Comparison of ENCODE assay signal across 8 cellular contexts in genomic region chr17:30906101-30906911, GRCh38. TPM values are rescaled to one million over a fixed set of nuclear protein-coding genes. Genes with fewer than 3 reads are reported as not detected.
DNase-seq lines count a peak whose midpoint lies in the region; ATAC-seq and TF ChIP-seq lines count a peak whose summit lies in the region.

TEFM (minus strand) TSS chr17:30906238; CDS start chr17:30906198, 40 bp downstream.

- H3K9me3 Mint-ChIP-seq in activated T-helper 2 cell treated with anti-CD3 and anti-CD28 coated beads, Interferon-gamma antibody, Interleukin-2, Interleukin-4, amounts not matched to agents 10 μg/mL and 5 μg/mL and 100 μg/mL, durations not matched to agents 14 hours and 24 hours and 36 hours: no peaks in the 10 kb centered on the region
- no peaks in the 10 kb centered on the region for H3K9me3 Mint-ChIP-seq in naive thymus-derived CD8-positive, alpha-beta T cell
- H3K9me3 Mint-ChIP-seq in stimulated activated naive B cell treated with anti-CD40 and anti-IgM and Interleukin-4, amounts not matched to agents 10 μg/mL and 1 μg/mL and 100 μg/mL, for 72 hours: peaks cover 0 to 1% of the 10 kb centered on the region in 2 donors

- POLR2A ChIA-PET in naive thymus-derived CD8-positive, alpha-beta T cell (lab: Charles Lee): interaction anchor here (0.6 kb wide), 1 partner anchor 34 kb away, joined by 3 read pairs; no protein-coding TSS in a partner anchor

- H3K27me3 ChIP-seq in Karpas-422 (ENCODE audit: low read length) (no peaks in the 10 kb centered on the region), RWPE2 (ENCODE audit: insufficient read depth, poor library complexity, severe bottlenecking) (no peaks in the 10 kb centered on the region)

- H2AFZ ChIP-seq in Karpas-422 (ENCODE audit: low read length): peak within 1 kb of the TSS; percentile 100

- no peaks in the 10 kb centered on the region for H4K20me1 ChIP-seq in Karpas-422 (ENCODE audit: insufficient read depth, low read depth, low read length)

- H3K27ac ChIP-seq in Karpas-422 (ENCODE audit: low read length) (no peak within 1 kb of the TSS), RWPE2 (ENCODE audit: poor library complexity, severe bottlenecking) (peak within 1 kb of the TSS; percentile 64)

- intact Hi-C loops in activated T-helper 2 cell treated with anti-CD3 and anti-CD28 coated beads, Interferon-gamma antibody, Interleukin-2, Interleukin-4, amounts not matched to agents 10 μg/mL and 5 μg/mL and 100 μg/mL, durations not matched to agents 14 hours and 24 hours and 36 hours (cut with micrococcal nuclease): loop anchor here (5.0 kb wide), 2 partner anchors 66 to 101 kb away; partner anchors contain the start of gene RNF135

- H3K36me3 Mint-ChIP-seq in activated T-helper 2 cell treated with anti-CD3 and anti-CD28 coated beads, Interferon-gamma antibody, Interleukin-2, Interleukin-4, amounts not matched to agents 10 μg/mL and 5 μg/mL and 100 μg/mL, durations not matched to agents 14 hours and 24 hours and 36 hours (ENCODE audit: low read depth): peaks cover 30% of the 10 kb centered on the region
- peaks cover 0 to 29% (median 0%) of the 10 kb centered on the region in 3 donors for H3K36me3 Mint-ChIP-seq in naive thymus-derived CD8-positive, alpha-beta T cell
- peaks cover 7 to 28% of the 10 kb centered on the region in 2 donors for H3K36me3 Mint-ChIP-seq in stimulated activated naive B cell treated with anti-CD40 and anti-IgM and Interleukin-4, amounts not matched to agents 10 μg/mL and 1 μg/mL and 100 μg/mL, for 72 hours

- peaks cover 30% of the 10 kb centered on the region for H3K4me1 Mint-ChIP-seq in activated T-helper 2 cell treated with anti-CD3 and anti-CD28 coated beads, Interferon-gamma antibody, Interleukin-2, Interleukin-4, amounts not matched to agents 10 μg/mL and 5 μg/mL and 100 μg/mL, durations not matched to agents 14 hours and 24 hours and 36 hours (ENCODE audit: low read depth)
- peaks cover 23 to 52% (median 45%) of the 10 kb centered on the region in 4 donors for H3K4me1 Mint-ChIP-seq in naive thymus-derived CD8-positive, alpha-beta T cell
- peaks cover 30 to 50% of the 10 kb centered on the region in 2 donors for H3K4me1 Mint-ChIP-seq in stimulated activated naive B cell treated with anti-CD40 and anti-IgM and Interleukin-4, amounts not matched to agents 10 μg/mL and 1 μg/mL and 100 μg/mL, for 72 hours

- H3K4me3 Mint-ChIP-seq in activated T-helper 2 cell treated with anti-CD3 and anti-CD28 coated beads, Interferon-gamma antibody, Interleukin-2, Interleukin-4, amounts not matched to agents 10 μg/mL and 5 μg/mL and 100 μg/mL, durations not matched to agents 14 hours and 24 hours and 36 hours (ENCODE audit: low read depth): peak within 1 kb of the TSS; percentile 97
- H3K4me3 Mint-ChIP-seq in naive thymus-derived CD8-positive, alpha-beta T cell: peak within 1 kb of the TSS; percentile 86 to 100 (median 92)
- H3K4me3 Mint-ChIP-seq in stimulated activated naive B cell treated with anti-CD40 and anti-IgM and Interleukin-4, amounts not matched to agents 10 μg/mL and 1 μg/mL and 100 μg/mL, for 72 hours: peak within 1 kb of the TSS; percentile 90 to 96

- peaks cover 36% of the 10 kb centered on the region for H3K79me2 ChIP-seq in Karpas-422 (ENCODE audit: low read length)

- H3K4me1 ChIP-seq in Karpas-422 (ENCODE audit: low read length): peaks cover 23% of the 10 kb centered on the region
- H3K4me1 ChIP-seq in RWPE2 (ENCODE audit: insufficient read depth, poor library complexity, severe bottlenecking): peaks cover 3% of the 10 kb centered on the region

- no peak for TF ChIP-seq CTCF in RWPE2 (IDR thresholded peaks at IDR 0.05; ENCODE audit: poor library complexity, severe bottlenecking)
- TF ChIP-seq CTCF in fibroblast of mammary gland (conservative IDR thresholded peaks at IDR 0.05; ENCODE audit: control insufficient read depth, insufficient read depth, low read depth, low read length): no peak

- peak within 1 kb of the TSS; percentile 99 for H3K4me2 ChIP-seq in Karpas-422 (ENCODE audit: low read depth, low read length, poor library complexity, severe bottlenecking)

- ATAC-seq in GM21825 (IDR thresholded peaks at IDR 0.05; ENCODE audit: unreplicated experiment) (peak; percentile 92), RWPE2 (ENCODE audit: low read depth) (peak; percentile 94)
- peak; percentile 94 to 97 for ATAC-seq in naive thymus-derived CD8-positive, alpha-beta T cell
- peak; percentile 92 to 93 for ATAC-seq in stimulated activated naive B cell treated with anti-CD40 and anti-IgM and Interleukin-4, amounts not matched to agents 10 μg/mL and 1 μg/mL and 100 μg/mL, for 72 hours (replicated peaks)

- peak within 1 kb of the TSS; percentile 90 for H3K9ac ChIP-seq in Karpas-422 (ENCODE audit: low read length)

- peak within 1 kb of the TSS; percentile 88 for H3K27ac Mint-ChIP-seq in activated T-helper 2 cell treated with anti-CD3 and anti-CD28 coated beads, Interferon-gamma antibody, Interleukin-2, Interleukin-4, amounts not matched to agents 10 μg/mL and 5 μg/mL and 100 μg/mL, durations not matched to agents 14 hours and 24 hours and 36 hours
- H3K27ac Mint-ChIP-seq in naive thymus-derived CD8-positive, alpha-beta T cell: peak within 1 kb of the TSS; percentile 86 to 99 (median 94)
- H3K27ac Mint-ChIP-seq in stimulated activated naive B cell treated with anti-CD40 and anti-IgM and Interleukin-4, amounts not matched to agents 10 μg/mL and 1 μg/mL and 100 μg/mL, for 72 hours: peak within 1 kb of the TSS; percentile 97

- no peaks in the 10 kb centered on the region for H3K9me2 ChIP-seq in Karpas-422 (replicated peaks; ENCODE audit: insufficient read depth, low read length)

- H3K4me3 ChIP-seq in Karpas-422 (ENCODE audit: low read length) (peak within 1 kb of the TSS; percentile 79), RWPE2 (ENCODE audit: severe bottlenecking) (peak within 1 kb of the TSS; percentile 70), fibroblast of mammary gland (ENCODE audit: control insufficient read depth, low read depth, low read length) (peak within 1 kb of the TSS; percentile 82)

- H3K9me3 ChIP-seq in Karpas-422 (ENCODE audit: low read length) (no peaks in the 10 kb centered on the region), RWPE2 (ENCODE audit: severe bottlenecking) (no peaks in the 10 kb centered on the region)

- H3K36me3 ChIP-seq in Karpas-422 (ENCODE audit: insufficient read depth, low read length) (peaks cover 10% of the 10 kb centered on the region; the same call in 1 of the 2 replicates), RWPE2 (ENCODE audit: low read depth) (peaks cover 23% of the 10 kb centered on the region)

- peak; percentile 82 for DNase-seq in DMS79 treated with DMSO at 0.1 percent for 48 hours (lab: John Stamatoyannopoulos, UW)
- DNase-seq in Karpas-422: peak; percentile 97
- peak; percentile 88 for DNase-seq in RWPE2 (ENCODE audit: low spot score)
- DNase-seq in activated T-helper 2 cell treated with anti-CD3 and anti-CD28 coated beads, Interferon-gamma antibody, Interleukin-2, Interleukin-4, amounts not matched to agents 10 μg/mL and 5 μg/mL and 100 μg/mL, durations not matched to agents 14 hours and 24 hours and 36 hours (ENCODE audit: low spot score): peak; percentile 86
- DNase-seq in fibroblast of mammary gland (ENCODE audit: low read depth): peak; percentile 90
- peak; percentile 67 to 89 (median 84) for DNase-seq in naive thymus-derived CD8-positive, alpha-beta T cell
- peak; percentile 92 for DNase-seq in stimulated activated naive B cell treated with anti-CD40 and anti-IgM and Interleukin-4, amounts not matched to agents 10 μg/mL and 1 μg/mL and 100 μg/mL, for 72 hours

- H3K27me3 Mint-ChIP-seq in activated T-helper 2 cell treated with anti-CD3 and anti-CD28 coated beads, Interferon-gamma antibody, Interleukin-2, Interleukin-4, amounts not matched to agents 10 μg/mL and 5 μg/mL and 100 μg/mL, durations not matched to agents 14 hours and 24 hours and 36 hours (ENCODE audit: low read depth): no peaks in the 10 kb centered on the region
- H3K27me3 Mint-ChIP-seq in naive thymus-derived CD8-positive, alpha-beta T cell: no peaks in the 10 kb centered on the region
- H3K27me3 Mint-ChIP-seq in stimulated activated naive B cell treated with anti-CD40 and anti-IgM and Interleukin-4, amounts not matched to agents 10 μg/mL and 1 μg/mL and 100 μg/mL, for 72 hours: no peaks in the 10 kb centered on the region

RNA-seq across cellular contexts. Expression of gene TEFM, which starts in this region (rescaled TPM):
- 11.4 and 20.7 TPM in 2 replicates for total RNA-seq in Karpas-422 (2014; rRNA removed; shearing (Covaris generic); ENCODE audit: low replicate concordance)
- total RNA-seq in activated T-helper 2 cell treated with anti-CD3 and anti-CD28 coated beads, Interferon-gamma antibody, Interleukin-2, Interleukin-4, amounts not matched to agents 10 μg/mL and 5 μg/mL and 100 μg/mL, durations not matched to agents 14 hours and 24 hours and 36 hours: 16.6 and 21.2 TPM in 2 replicates
- 10 to 100 TPM; 16.4 to 18.9 TPM for total RNA-seq in naive thymus-derived CD8-positive, alpha-beta T cell
- polyA plus RNA-seq in naive thymus-derived CD8-positive, alpha-beta T cell: 10 to 100 TPM; 12.3 to 16.9 (median 13.2) TPM
